In genomic region chr11:66328307-66329144, GRCh38 we compare ENCODE assay signal across 1 cellular context.
TF ChIP-seq lines count a peak whose summit lies in the region.

No MANE protein-coding gene starts in this region.

TF ChIP-seq in K562, 482 proteins besides CTCF, POLR2A, EP300 and RAD21 (continued from another document and continues in another):
- peak; percentile 82 for TF ChIP-seq HINFP (tag; conservative IDR thresholded peaks at IDR 0.05; ENCODE audit: low read depth)
- peak; percentile 93 for TF ChIP-seq MGA (IDR thresholded peaks at IDR 0.05)
- TF ChIP-seq ZNF780A (CRISPR knock-in tag; IDR thresholded peaks at IDR 0.05), result no peak
- TF ChIP-seq E2F5 (CRISPR knock-in tag; IDR thresholded peaks at IDR 0.05), result peak; percentile 67; the same call in 1 of the 2 replicates
- TF ChIP-seq ATF4 (CRISPR knock-in tag; IDR thresholded peaks at IDR 0.05), result no peak
- TF ChIP-seq TOE1 (IDR thresholded peaks at IDR 0.05; ENCODE audit: borderline replicate concordance), result peak; percentile 52; the same call in 1 of the 2 replicates
- peak; percentile 91; the same call in 1 of the 2 replicates for TF ChIP-seq TOE1 (CRISPR knock-in tag; IDR thresholded peaks at IDR 0.05; ENCODE audit: borderline replicate concordance, low read depth)
- peak; percentile 76 for TF ChIP-seq RB1 (IDR thresholded peaks at IDR 0.05; ENCODE audit: low read depth)
- peak; percentile 99 for TF ChIP-seq MAX (CRISPR knock-in tag; IDR thresholded peaks at IDR 0.05)
- no peak for TF ChIP-seq POU5F1 (IDR thresholded peaks at IDR 0.05; ENCODE audit: borderline replicate concordance, low read depth, low read length, partially characterized antibody)
- peak; percentile 54 for TF ChIP-seq NBN (IDR thresholded peaks at IDR 0.05; ENCODE audit: low read depth)
- TF ChIP-seq PHB (CRISPR knock-in tag; IDR thresholded peaks at IDR 0.05), result 0 out of 2 replicates have a peak, but pooled peaks have one; percentile 12
- peak; percentile 48; the same call in 1 of the 2 replicates for TF ChIP-seq KAT7 (CRISPR knock-in tag; IDR thresholded peaks at IDR 0.05; ENCODE audit: borderline replicate concordance)
- peak; percentile 51; the same call in 1 of the 2 replicates for TF ChIP-seq SOX6 (IDR thresholded peaks at IDR 0.05)
- TF ChIP-seq ZNF512 (tag; IDR thresholded peaks at IDR 0.05), result no peak
- peak in 1 of 2 experiments; percentile 60; a peak in 1 of 4 replicates for TF ChIP-seq HDAC1 (IDR thresholded peaks at IDR 0.05)
- 0 out of 2 replicates have a peak, but pooled peaks have one; percentile 20 for TF ChIP-seq SMARCA4 (IDR thresholded peaks at IDR 0.05)
- TF ChIP-seq LARP7 (IDR thresholded peaks at IDR 0.05), result 0 out of 2 replicates have a peak, but pooled peaks have one; percentile 42
- TF ChIP-seq SP1 (CRISPR knock-in tag; IDR thresholded peaks at IDR 0.05), result peak; percentile 89
- TF ChIP-seq GABPB1 (CRISPR knock-in tag; IDR thresholded peaks at IDR 0.05), result peak; percentile 70
- TF ChIP-seq MAZ (CRISPR knock-in tag; conservative IDR thresholded peaks at IDR 0.05 in 1 of 2, IDR thresholded peaks at IDR 0.05 in 1 of 2), result peak in 1 of 2 experiments; percentile 80; a peak in 3 of 4 replicates
- 0 out of 2 replicates have a peak, but pooled peaks have one; percentile 31 for TF ChIP-seq ETS1 (conservative IDR thresholded peaks at IDR 0.05; ENCODE audit: control insufficient read depth, low read depth, low read length)
- peak; percentile 24; the same call in 1 of the 2 replicates for TF ChIP-seq TCF3 (CRISPR knock-in tag; IDR thresholded peaks at IDR 0.05)
- peak in 1 of 2 experiments; percentile 67; a peak in 1 of 4 replicates for TF ChIP-seq RCOR1 (IDR thresholded peaks at IDR 0.05; ENCODE audit: borderline replicate concordance in 1 of 2, low read depth in 2 of 2, low read length in 2 of 2)
- TF ChIP-seq KDM5B (IDR thresholded peaks at IDR 0.05; ENCODE audit: insufficient replicate concordance, low read depth, low read length), result peak; percentile 39
- peak; percentile 87 to 88 for TF ChIP-seq E2F6 (IDR thresholded peaks at IDR 0.05; ENCODE audit: borderline replicate concordance in 1 of 2, extremely low read depth in 1 of 2, insufficient read depth in 1 of 2, insufficient read length in 1 of 2, low read depth in 1 of 2, low read length in 1 of 2, poor library complexity in 1 of 2, severe bottlenecking in 1 of 2)
- 0 out of 4 replicates have a peak, but pooled peaks of 1 of the 2 experiments have one; percentile 65 for TF ChIP-seq FOXA3 (CRISPR knock-in tag; conservative IDR thresholded peaks at IDR 0.05 in 1 of 2, IDR thresholded peaks at IDR 0.05 in 1 of 2)
- TF ChIP-seq HCFC1 (IDR thresholded peaks at IDR 0.05; ENCODE audit: low read depth, low read length), result peak; percentile 24; the same call in 1 of the 2 replicates
- TF ChIP-seq EGR1 (conservative IDR thresholded peaks at IDR 0.05), result no peak
- no peak for TF ChIP-seq NFIC (IDR thresholded peaks at IDR 0.05)
- TF ChIP-seq ZFP30 (CRISPR knock-in tag; IDR thresholded peaks at IDR 0.05; ENCODE audit: borderline replicate concordance), result no peak
- no peak; the same call in 1 of the 2 replicates for TF ChIP-seq ZBTB33 (CRISPR knock-in tag; IDR thresholded peaks at IDR 0.05)
- TF ChIP-seq SNIP1 (IDR thresholded peaks at IDR 0.05; ENCODE audit: low read depth), result no peak
- no peak for TF ChIP-seq GTF2A2 (tag; IDR thresholded peaks at IDR 0.05)
- TF ChIP-seq ETV1 (tag; conservative IDR thresholded peaks at IDR 0.05; ENCODE audit: low read depth), result 0 out of 2 replicates have a peak, but pooled peaks have one; percentile 47
- peak; percentile 61; the same call in 1 of the 2 replicates for TF ChIP-seq FOXP1 (CRISPR knock-in tag; IDR thresholded peaks at IDR 0.05)
- peak; percentile 90 for TF ChIP-seq BRD9 (IDR thresholded peaks at IDR 0.05; ENCODE audit: low read depth, partially characterized antibody)
- peak; percentile 77 for TF ChIP-seq CXXC5 (CRISPR knock-in tag; IDR thresholded peaks at IDR 0.05)
- no peak for TF ChIP-seq ZNF707 (CRISPR knock-in tag; conservative IDR thresholded peaks at IDR 0.05)
- TF ChIP-seq BRF1 (IDR thresholded peaks at IDR 0.05; ENCODE audit: borderline replicate concordance, extremely low read depth, insufficient read length), result no peak
